Comparison of ENCODE assay signal across 25 cellular contexts in genomic region chr14:47846008-47846407, GRCh38.
"Had no signal": no experiment of that assay in that cellular context is flagged by ENCODE, and none has a peak within 500 bp of the region (broad histone marks: within the 10 kb centered on the region; RNA-seq: fewer than 3 reads in every experiment).

No MANE protein-coding gene starts in this region.

- H3K36me3 ChIP-seq: MG63, SJSA1 had no signal

- H3K27me3 ChIP-seq: MG63, SJSA1 had no signal

- H3K4me3 ChIP-seq: MG63, SJSA1, SK-N-MC had no signal

- H3K4me1 ChIP-seq: SJSA1 had no signal

- ATAC-seq: HepG2 had no signal

- FAIRE-seq: HepG2, RCC 7860 had no signal

- H3K9me3 ChIP-seq: MG63, SJSA1 had no signal

- DNase-seq: IMR-90, Karpas-422, KG1, MG63, NCI-H1092, NCI-H1105 treated with DMSO at 0.1 percent for 48 hours, NCI-H1417 treated with DMSO at 0.1 percent for 48 hours, NCI-H146, NCI-H1694 treated with DMSO at 0.1 percent for 48 hours, NCI-H1930, NCI-H2081, NCI-H2171, NCI-H226, NCI-H446, NCI-H510A, NCI-H524 treated with DMSO at 0.1 percent for 48 hours, NCI-H69, NCI-H774, Right ventricle myocardium superior, RPMI8226, SIG-M5 had no signal

- H3K27ac ChIP-seq: SJSA1, SK-N-MC had no signal
